ENCODE assay signal across 28 cellular contexts in the genomic region with DNA sequence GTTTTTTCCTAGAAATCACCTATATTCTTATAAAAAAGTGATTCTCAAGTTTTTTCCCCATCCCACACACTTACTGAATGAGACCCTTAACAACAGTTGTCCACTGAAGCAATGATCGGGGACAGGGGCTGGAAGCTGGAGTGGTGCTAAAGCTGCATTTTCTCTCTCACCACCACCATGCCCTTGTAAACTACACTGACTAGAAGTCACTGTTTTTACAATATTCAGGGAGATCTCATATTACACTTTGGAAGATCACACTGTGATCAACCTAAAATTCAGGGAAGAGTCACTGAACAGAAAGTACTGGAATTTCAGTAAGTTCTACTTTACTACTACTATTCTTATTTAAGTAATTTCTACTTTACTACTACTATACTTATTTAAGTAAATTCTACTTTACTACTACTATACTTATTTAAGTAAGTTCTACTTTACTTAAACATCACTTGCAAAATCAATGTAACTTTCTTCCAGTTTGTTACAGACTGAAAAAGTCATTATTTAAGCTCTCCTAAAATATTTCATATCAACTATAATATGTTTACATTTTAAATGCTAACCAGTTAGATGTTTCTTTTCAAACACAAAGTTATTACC.
"Had no signal": no experiment of that assay in that cellular context is flagged by ENCODE, and none has a peak within 500 bp of the region (broad histone marks: within the 10 kb centered on the region; RNA-seq: fewer than 3 reads in every experiment).

No MANE protein-coding gene starts in this region.

- H3K36me3 ChIP-seq: left ventricle myocardium inferior, pancreas, right atrium auricular region, transverse colon had no signal

- H3K9me3 Mint-ChIP-seq: activated naive CD4-positive, alpha-beta T cell treated with anti-CD3 and anti-CD28 coated beads for 36 hours; activated T-cell treated with anti-CD3 and anti-CD28 coated beads, Interleukin-2, amount 50 U/mL, for 4 hours; naive thymus-derived CD8-positive, alpha-beta T cell; stimulated activated effector memory CD8-positive, alpha-beta T cell treated with anti-CD3 and anti-CD28 coated beads, Interleukin-12 subunit alpha, Interleukin-12 subunit beta, amount 100 ng/mL, for 72 hours; T-helper 1 cell treated with Interleukin-12 subunit alpha and Interleukin-12 subunit beta and Interleukin-4 antibody, amounts not matched to agents 30 μg/mL and 1 μg/mL, for 36 hours had no signal

- H3K27me3 Mint-ChIP-seq: naive thymus-derived CD8-positive, alpha-beta T cell had no signal

- H3K4me1 Mint-ChIP-seq: naive thymus-derived CD8-positive, alpha-beta T cell; stimulated activated effector memory CD8-positive, alpha-beta T cell treated with anti-CD3 and anti-CD28 coated beads, Interleukin-12 subunit alpha, Interleukin-12 subunit beta, amount 100 ng/mL, for 72 hours had no signal

- DNase-seq: activated CD4-positive, alpha-beta T cell treated with anti-CD3 and anti-CD28 coated beads for 4 hours; activated CD4-positive, alpha-beta T cell treated with anti-CD3 and anti-CD28 coated beads, Interleukin-2, amount 50 U/mL, for 48 hours; activated CD4-positive, CD25-positive, alpha-beta regulatory T cell; activated CD8-positive, alpha-beta memory T cell treated with anti-CD3 and anti-CD28 coated beads, Interleukin-2, amount 50 U/mL, for 48 hours; activated effector memory CD4-positive, alpha-beta T cell treated with Interleukin-2 at 50 U/mL for 16 hours; activated naive CD4-positive, alpha-beta T cell treated with anti-CD3 and anti-CD28 coated beads for 36 hours; activated T-cell treated with anti-CD3 and anti-CD28 coated beads, Interleukin-2, amount 50 U/mL, for 4 hours; body of pancreas; dermis blood vessel endothelial cell; effector CD8-positive, alpha-beta T cell; erythroblast; foreskin melanocyte; hippocampal formation; kidney glomerular epithelial cell; left ventricle myocardium inferior; naive thymus-derived CD8-positive, alpha-beta T cell; pancreas; psoas muscle; stimulated activated CD4-positive, alpha-beta T cell treated with anti-CD3 and anti-CD28 coated beads, Interleukin-2, amount 100 ng/mL, for 24 hours; stomach; T1000; transverse colon had no signal

- H3K4me3 Mint-ChIP-seq: activated naive CD4-positive, alpha-beta T cell treated with anti-CD3 and anti-CD28 coated beads for 36 hours; activated T-cell treated with anti-CD3 and anti-CD28 coated beads, Interleukin-2, amount 50 U/mL, for 4 hours; naive thymus-derived CD8-positive, alpha-beta T cell; stimulated activated effector memory CD8-positive, alpha-beta T cell treated with anti-CD3 and anti-CD28 coated beads, Interleukin-12 subunit alpha, Interleukin-12 subunit beta, amount 100 ng/mL, for 72 hours; T-helper 1 cell treated with Interleukin-12 subunit alpha and Interleukin-12 subunit beta and Interleukin-4 antibody, amounts not matched to agents 30 μg/mL and 1 μg/mL, for 36 hours had no signal

- H3K27ac Mint-ChIP-seq: activated naive CD4-positive, alpha-beta T cell treated with anti-CD3 and anti-CD28 coated beads for 36 hours; naive thymus-derived CD8-positive, alpha-beta T cell; stimulated activated effector memory CD8-positive, alpha-beta T cell treated with anti-CD3 and anti-CD28 coated beads, Interleukin-12 subunit alpha, Interleukin-12 subunit beta, amount 100 ng/mL, for 72 hours; T-helper 1 cell treated with Interleukin-12 subunit alpha and Interleukin-12 subunit beta and Interleukin-4 antibody, amounts not matched to agents 30 μg/mL and 1 μg/mL, for 36 hours had no signal

- FAIRE-seq: urothelium cell line had no signal

- H3K4me3 ChIP-seq: body of pancreas, left ventricle myocardium inferior, pancreas, psoas muscle, right atrium auricular region, stomach, suprapubic skin, transverse colon had no signal

- H3K27ac ChIP-seq: body of pancreas, left ventricle myocardium inferior, neutrophil, pancreas, psoas muscle, right atrium auricular region, stomach, suprapubic skin, transverse colon had no signal

- H3K9me3 ChIP-seq: body of pancreas, left ventricle myocardium inferior, neutrophil, pancreas, psoas muscle, right atrium auricular region, stomach, suprapubic skin, transverse colon had no signal

- H3K4me1 ChIP-seq: body of pancreas, left ventricle myocardium inferior, pancreas, psoas muscle, right atrium auricular region, stomach, suprapubic skin, transverse colon had no signal

- H3K27me3 ChIP-seq: body of pancreas, neutrophil, pancreas, right atrium auricular region, stomach, suprapubic skin, transverse colon had no signal

- ATAC-seq: activated T-cell treated with anti-CD3 and anti-CD28 coated beads, Interleukin-2, amount 50 U/mL, for 4 hours; body of pancreas; naive thymus-derived CD8-positive, alpha-beta T cell; pancreas; psoas muscle; stimulated activated effector memory CD8-positive, alpha-beta T cell treated with anti-CD3 and anti-CD28 coated beads, Interleukin-12 subunit alpha, Interleukin-12 subunit beta, amount 100 ng/mL, for 72 hours had no signal
